Comparison of ENCODE assay signal across 16 cellular contexts in genomic region chr3:23308986-23309625, GRCh38.
"Had no signal": no experiment of that assay in that cellular context is flagged by ENCODE, and none has a peak within 500 bp of the region (broad histone marks: within the 10 kb centered on the region; RNA-seq: fewer than 3 reads in every experiment).

No MANE protein-coding gene starts in this region.

- H3K36me3 ChIP-seq: sigmoid colon, stomach, thoracic aorta, transverse colon had no signal

- H2AFZ ChIP-seq: hepatocyte had no signal

- H3K9me3 ChIP-seq: sigmoid colon, stomach, thoracic aorta, transverse colon had no signal

- H3K27ac ChIP-seq: hepatocyte, sigmoid colon, stomach, thoracic aorta, transverse colon had no signal

- H3K4me2 ChIP-seq: hepatocyte had no signal

- H3K27me3 ChIP-seq: hepatocyte, sigmoid colon, stomach, transverse colon had no signal

- H3K4me1 ChIP-seq: transverse colon had no signal

- H3K4me3 ChIP-seq: hepatocyte, sigmoid colon, stomach, thoracic aorta, transverse colon had no signal

- DNase-seq: effector memory CD8-positive, alpha-beta T cell; erythroblast; foreskin melanocyte; head of caudate nucleus; kidney glomerular epithelial cell; midbrain; naive B cell; sigmoid colon; small intestine; stimulated activated CD4-positive, alpha-beta T cell treated with anti-CD3 and anti-CD28 coated beads, Interleukin-12 subunit alpha, Interleukin-12 subunit beta, amount 100 ng/mL, for 4 hours; stimulated activated naive CD4-positive, alpha-beta T cell; stomach; substantia nigra; transverse colon had no signal

- FAIRE-seq: small intestine had no signal
